Comparison of ENCODE assay signal across 24 cellular contexts in genomic region chr3:20658491-20658890, GRCh38.
"Had no signal": no experiment of that assay in that cellular context is flagged by ENCODE, and none has a peak within 500 bp of the region (broad histone marks: within the 10 kb centered on the region; RNA-seq: fewer than 3 reads in every experiment).

No MANE protein-coding gene starts in this region.

- H3K4me1 Mint-ChIP-seq: naive thymus-derived CD8-positive, alpha-beta T cell; nephron progenitor cell; stimulated activated memory B cell treated with anti-CD40 and anti-IgM and Interleukin-4, amounts not matched to agents 10 μg/mL and 1 μg/mL and 100 μg/mL, for 72 hours had no signal

- ATAC-seq: esophagus mucosa; gastrocnemius medialis; heart left ventricle; left ventricle myocardium superior; lower lobe of right lung; naive thymus-derived CD8-positive, alpha-beta T cell; right cardiac atrium; stimulated activated memory B cell treated with anti-CD40 and anti-IgM and Interleukin-4, amounts not matched to agents 10 μg/mL and 1 μg/mL and 100 μg/mL, for 72 hours; stimulated activated naive CD8-positive, alpha-beta T cell treated with anti-CD3 and anti-CD28 coated beads, Interleukin-15, Interleukin-2, amounts not matched to agents 100 U/mL and 50 U/mL, for 24 hours had no signal

- DNase-seq: dorsolateral prefrontal cortex; effector CD4-positive, alpha-beta T cell; foreskin fibroblast; gastrocnemius medialis; heart left ventricle; kidney glomerular epithelial cell; left ventricle myocardium superior; lower lobe of right lung; naive thymus-derived CD8-positive, alpha-beta T cell; nephron progenitor cell; nucleus accumbens; right cardiac atrium; sigmoid colon; stimulated activated CD4-positive, alpha-beta T cell treated with anti-CD3 and anti-CD28 coated beads, Interleukin-4, amount 100 ng/mL, for 4 hours; stimulated activated naive CD8-positive, alpha-beta T cell treated with anti-CD3 and anti-CD28 coated beads, Interleukin-15, Interleukin-2, amounts not matched to agents 100 U/mL and 50 U/mL, for 24 hours; substantia nigra; testis; upper lobe of left lung had no signal

- H3K36me3 ChIP-seq: gastrocnemius medialis, heart left ventricle, lower lobe of right lung, prostate gland, sigmoid colon, tibial nerve, upper lobe of left lung had no signal

- H3K27ac Mint-ChIP-seq: naive thymus-derived CD8-positive, alpha-beta T cell; nephron progenitor cell; stimulated activated memory B cell treated with anti-CD40 and anti-IgM and Interleukin-4, amounts not matched to agents 10 μg/mL and 1 μg/mL and 100 μg/mL, for 72 hours had no signal

- H3K36me3 Mint-ChIP-seq: stimulated activated memory B cell treated with anti-CD40 and anti-IgM and Interleukin-4, amounts not matched to agents 10 μg/mL and 1 μg/mL and 100 μg/mL, for 72 hours had no signal

- H3K27me3 Mint-ChIP-seq: naive thymus-derived CD8-positive, alpha-beta T cell; stimulated activated memory B cell treated with anti-CD40 and anti-IgM and Interleukin-4, amounts not matched to agents 10 μg/mL and 1 μg/mL and 100 μg/mL, for 72 hours had no signal

- H3K27me3 ChIP-seq: dorsolateral prefrontal cortex, gastrocnemius medialis, heart left ventricle, hepatocyte, sigmoid colon, testis, tibial nerve, upper lobe of left lung had no signal

- H3K27ac ChIP-seq: dorsolateral prefrontal cortex, epithelial cell of prostate, gastrocnemius medialis, heart left ventricle, hepatocyte, lower lobe of right lung, prostate gland, sigmoid colon, testis, tibial nerve, upper lobe of left lung had no signal

- H3K4me3 Mint-ChIP-seq: naive thymus-derived CD8-positive, alpha-beta T cell; nephron progenitor cell; stimulated activated memory B cell treated with anti-CD40 and anti-IgM and Interleukin-4, amounts not matched to agents 10 μg/mL and 1 μg/mL and 100 μg/mL, for 72 hours had no signal

- H3K4me3 ChIP-seq: dorsolateral prefrontal cortex, gastrocnemius medialis, heart left ventricle, hepatocyte, lower lobe of right lung, prostate gland, sigmoid colon, testis, tibial nerve, upper lobe of left lung had no signal

- H3K9me3 Mint-ChIP-seq: nephron progenitor cell; stimulated activated memory B cell treated with anti-CD40 and anti-IgM and Interleukin-4, amounts not matched to agents 10 μg/mL and 1 μg/mL and 100 μg/mL, for 72 hours had no signal
